17 cellular contexts compared by ENCODE assay signal in the genomic region with DNA sequence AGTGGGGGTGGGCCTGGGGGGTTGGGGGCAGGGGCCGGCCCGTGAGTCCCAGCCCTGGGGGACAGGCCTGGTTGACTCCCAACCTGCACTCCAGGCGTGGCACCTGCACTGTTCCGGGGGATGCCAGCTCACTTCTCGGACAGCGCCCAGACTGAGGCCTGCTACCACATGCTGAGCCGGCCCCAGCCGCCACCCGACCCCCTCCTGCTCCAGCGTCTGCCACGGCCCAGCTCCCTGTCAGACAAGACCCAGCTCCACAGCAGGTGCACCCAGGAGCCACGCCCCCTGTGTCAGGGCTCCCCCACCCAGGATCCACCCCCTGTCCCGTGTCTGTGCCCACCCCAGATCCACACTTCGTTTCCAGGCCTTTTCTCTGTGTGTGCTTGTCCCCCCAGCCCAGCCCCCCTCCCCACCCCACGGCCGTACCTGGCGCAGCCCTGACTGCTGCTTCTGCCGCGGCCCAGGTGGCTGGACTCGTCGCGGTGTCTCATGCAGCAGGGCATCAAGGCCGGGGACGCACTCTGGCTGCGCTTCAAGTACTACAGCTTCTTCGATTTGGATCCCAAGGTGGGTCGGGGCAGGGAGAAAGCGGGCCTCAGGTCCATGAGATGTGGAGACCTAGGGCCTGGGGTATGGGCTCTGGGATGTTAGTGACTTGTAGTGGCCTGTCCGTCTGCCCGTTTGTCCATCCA.
"Had no signal": no experiment of that assay in that cellular context is flagged by ENCODE, and none has a peak within 500 bp of the region (broad histone marks: within the 10 kb centered on the region; RNA-seq: fewer than 3 reads in every experiment).

No MANE protein-coding gene starts in this region.

- H3K4me3 Mint-ChIP-seq: activated CD4-positive, alpha-beta memory T cell treated with anti-CD3 and anti-CD28 coated beads for 36 hours had no signal

- H3K9me3 Mint-ChIP-seq: activated CD4-positive, alpha-beta memory T cell treated with anti-CD3 and anti-CD28 coated beads for 36 hours had no signal

- H3K27me3 Mint-ChIP-seq: activated CD4-positive, alpha-beta memory T cell treated with anti-CD3 and anti-CD28 coated beads for 36 hours had no signal

- DNase-seq: activated CD4-positive, alpha-beta memory T cell treated with anti-CD3 and anti-CD28 coated beads for 36 hours; activated CD8-positive, alpha-beta memory T cell treated with anti-CD3 and anti-CD28 coated beads, Interleukin-2, amount 50 U/mL, for 4 hours; activated naive CD4-positive, alpha-beta T cell treated with Interleukin-2 at 50 U/mL for 16 hours; amygdala; body of pancreas; central memory CD4-positive, alpha-beta T cell; colonic mucosa; midbrain; retina; stimulated activated naive CD4-positive, alpha-beta T cell treated with Interleukin-2 at 50 U/mL for 16 hours; SW 1271; T-helper 9 cell had no signal

- H3K4me3 ChIP-seq: body of pancreas, colonic mucosa, esophagus muscularis mucosa, hepatocyte, tibial nerve had no signal

- H3K9me3 ChIP-seq: body of pancreas, colonic mucosa, esophagus muscularis mucosa, tibial nerve had no signal

- H3K36me3 ChIP-seq: colonic mucosa had no signal

- ATAC-seq: activated CD4-positive, CD25-positive, alpha-beta regulatory T cell treated with anti-CD3 and anti-CD28 coated beads, Interleukin-2, amount 50 U/mL, for 24 hours; body of pancreas; left lobe of liver had no signal

- H3K27ac ChIP-seq: body of pancreas, colonic mucosa, esophagus muscularis mucosa, hepatocyte, tibial nerve had no signal

- H3K4me1 ChIP-seq: body of pancreas had no signal
